ENCODE assay signal across 19 cellular contexts in the genomic region with DNA sequence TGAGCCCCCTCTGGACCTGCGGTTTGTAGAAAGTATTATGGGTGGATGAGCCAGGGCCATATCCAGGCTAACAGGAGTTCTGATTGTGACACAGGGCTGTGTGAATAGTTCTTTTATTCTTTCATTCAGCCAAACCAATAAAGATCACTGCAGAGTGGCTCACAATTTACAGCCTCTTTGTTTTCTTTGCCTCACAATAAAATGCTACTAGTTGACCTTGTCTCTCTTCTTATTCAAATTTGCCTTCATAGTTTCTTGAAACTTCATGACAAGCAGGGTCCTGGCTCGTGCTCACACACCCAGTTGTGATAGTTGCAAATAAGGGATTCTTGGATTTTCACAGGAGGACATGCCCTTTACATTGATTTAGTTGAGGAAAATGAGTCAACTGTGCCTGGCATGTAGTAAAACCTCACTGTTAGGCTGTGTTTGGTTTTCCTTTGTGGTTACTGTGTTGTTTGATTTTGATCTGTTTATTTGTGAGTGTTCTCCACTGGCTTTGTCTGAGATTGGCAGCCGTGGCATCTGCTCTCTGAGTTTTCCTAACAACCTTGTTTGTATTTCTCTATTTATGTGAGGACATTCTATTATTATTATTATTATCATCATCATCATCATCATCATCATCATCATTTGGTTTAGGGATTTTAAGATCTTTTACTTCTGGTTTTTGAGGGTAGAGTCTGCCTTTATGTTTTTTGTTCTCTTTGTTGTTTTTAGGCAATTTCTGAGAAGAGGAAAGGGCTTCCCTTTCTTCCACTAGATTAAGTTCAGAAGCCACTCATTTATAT. TPM values are rescaled to one million over a fixed set of nuclear protein-coding genes. Genes with fewer than 3 reads are reported as not detected.
DNase-seq lines count a peak whose midpoint lies in the region; ATAC-seq lines count a peak whose summit lies in the region.
"Had no signal": no experiment of that assay in that cellular context is flagged by ENCODE, and none has a peak within 500 bp of the region (broad histone marks: within the 10 kb centered on the region; RNA-seq: fewer than 3 reads in every experiment).

No MANE protein-coding gene starts in this region.

- DNase-seq in DMS153 treated with DMSO at 0.1 percent for 48 hours (lab: John Stamatoyannopoulos, UW; ENCODE audit: unreplicated experiment) (peak; percentile 77), M059J (ENCODE audit: low read depth) (peak; percentile 68), astrocyte of the hippocampus (ENCODE audit: low read depth, low spot score) (peak; percentile 48), left colon (no peak), GM19240 (ENCODE audit: insufficient read length, low spot score) (no peak), NOMO-1 (lab: John Stamatoyannopoulos, UW; ENCODE audit: unreplicated experiment in 2 of 2) (no peak), trophoblast cell (no peak)
- DNase-seq: activated CD4-positive, alpha-beta memory T cell treated with anti-CD3 and anti-CD28 coated beads, Interleukin-2, amount 10 ng/mL, durations not matched to agents 7 days and 5 days; effector CD4-positive, alpha-beta T cell; foreskin fibroblast; HCEC 1CT; IMR-90; NCI-H1417 treated with DMSO at 0.1 percent for 48 hours had no signal

- no peak overlapping the region for H2AK5ac ChIP-seq in trophoblast cell (ENCODE audit: low read length)

- H3K4me2 ChIP-seq in trophoblast cell (ENCODE audit: low read length), result no peak overlapping the region

- H2BK5ac ChIP-seq in trophoblast cell (ENCODE audit: low read depth, low read length, poor library complexity), result no peak overlapping the region

- no peak overlapping the region for H4K8ac ChIP-seq in trophoblast cell (ENCODE audit: low read depth, low read length)

- no peak overlapping the region for H4K12ac ChIP-seq in trophoblast cell (ENCODE audit: low read depth, low read length)

- H3K27me3 ChIP-seq in trophoblast cell (ENCODE audit: insufficient read depth, low read length), result no peaks in the 10 kb centered on the region

- no peaks in the 10 kb centered on the region for H3K9me3 ChIP-seq in trophoblast cell (ENCODE audit: insufficient read depth, low read depth, low read length)

- H2BK120ac ChIP-seq in trophoblast cell (ENCODE audit: insufficient read depth, low read length, poor library complexity), result no peak overlapping the region

- ATAC-seq in left colon, result peak; percentile 97
- no peak for ATAC-seq in GM18520 (IDR thresholded peaks at IDR 0.05; ENCODE audit: unreplicated experiment)

- H3K27ac ChIP-seq in trophoblast cell (ENCODE audit: low read depth, low read length), result no peak overlapping the region
- H3K27ac ChIP-seq: SK-N-MC had no signal

- H2AFZ ChIP-seq in trophoblast cell (ENCODE audit: insufficient read depth, low read length, poor library complexity), result no peak overlapping the region

- H2BK12ac ChIP-seq in trophoblast cell (ENCODE audit: low read length), result no peak overlapping the region

- no peak overlapping the region for H4K91ac ChIP-seq in trophoblast cell (ENCODE audit: low read depth, low read length)

- no peak overlapping the region for H3K23ac ChIP-seq in trophoblast cell (ENCODE audit: low read length)

- H3K4me1 ChIP-seq in trophoblast cell (ENCODE audit: control insufficient read depth in 1 of 2, insufficient read depth in 2 of 2, low read length in 2 of 2), result no peaks in the 10 kb centered on the region

- no peak overlapping the region for H3K9ac ChIP-seq in trophoblast cell (ENCODE audit: low read length)

- H3K18ac ChIP-seq in trophoblast cell (ENCODE audit: low read length), result no peak overlapping the region

- H3K4ac ChIP-seq in trophoblast cell (ENCODE audit: low read depth, low read length), result no peak overlapping the region

- H3K14ac ChIP-seq in trophoblast cell (ENCODE audit: low read length), result no peak overlapping the region

- intact Hi-C loops in left colon (cut with DNase I, micrococcal nuclease), result no loop called here

- no peaks in the 10 kb centered on the region for H3K36me3 ChIP-seq in trophoblast cell (ENCODE audit: control insufficient read depth in 1 of 2, insufficient read depth in 2 of 2, low read length in 2 of 2)

- no CpG with 5 or more reads among the region's 3 CpGs for WGBS in trophoblast cell (ENCODE audit: extremely low coverage, insufficient coverage, insufficient read length)

- no peak overlapping the region for H3K4me3 ChIP-seq in trophoblast cell (ENCODE audit: low read depth, low read length)
- H3K4me3 ChIP-seq: SK-N-MC had no signal

- no peaks in the 10 kb centered on the region for H3K79me2 ChIP-seq in trophoblast cell (ENCODE audit: control insufficient read depth, insufficient read depth, low read length, poor library complexity)

- H3K79me1 ChIP-seq in trophoblast cell (ENCODE audit: low read length), result no peaks in the 10 kb centered on the region

RNA-seq across cellular contexts. Expression of a gene that starts 2.7 kb away (rescaled TPM):
- not detected in 2 replicates for total RNA-seq in M059J (2014; rRNA removed; shearing (Covaris generic))
- not detected for total RNA-seq in left colon
- polyA plus RNA-seq in trophoblast cell (2013), result not detected in 2 replicates
- total RNA-seq: activated CD4-positive, alpha-beta memory T cell treated with anti-CD3 and anti-CD28 coated beads, Interleukin-2, amount 10 ng/mL, durations not matched to agents 7 days and 5 days; activated T-helper 2 cell treated with anti-CD3 and anti-CD28 coated beads, Interferon-gamma antibody, Interleukin-2, Interleukin-4, amounts not matched to agents 10 μg/mL and 5 μg/mL and 100 μg/mL, durations not matched to agents 14 hours and 24 hours and 36 hours; IMR-90; osteoblast; subcutaneous adipose tissue had no signal
- polyA plus RNA-seq: IMR-90 had no signal

RNA-seq across cellular contexts. Expression of a gene that starts 19.0 kb away (rescaled TPM):
- total RNA-seq in M059J (2014; rRNA removed; shearing (Covaris generic)), result not detected in 2 replicates
- total RNA-seq in left colon, result not detected
- polyA plus RNA-seq in trophoblast cell (2013), result not detected in 2 replicates
- total RNA-seq: activated CD4-positive, alpha-beta memory T cell treated with anti-CD3 and anti-CD28 coated beads, Interleukin-2, amount 10 ng/mL, durations not matched to agents 7 days and 5 days; activated T-helper 2 cell treated with anti-CD3 and anti-CD28 coated beads, Interferon-gamma antibody, Interleukin-2, Interleukin-4, amounts not matched to agents 10 μg/mL and 5 μg/mL and 100 μg/mL, durations not matched to agents 14 hours and 24 hours and 36 hours; IMR-90; osteoblast; subcutaneous adipose tissue had no signal
- polyA plus RNA-seq: immature natural killer cell, IMR-90 had no signal

RNA-seq across cellular contexts. Expression of a gene that starts 20.4 kb away (rescaled TPM):
- total RNA-seq in M059J (2014; rRNA removed; shearing (Covaris generic)), result 0.02 TPM in 1 of 2 replicates, not detected in the other
- not detected for total RNA-seq in left colon
- 0.04 TPM in 2 replicates for polyA plus RNA-seq in trophoblast cell (2013)
- total RNA-seq: activated CD4-positive, alpha-beta memory T cell treated with anti-CD3 and anti-CD28 coated beads, Interleukin-2, amount 10 ng/mL, durations not matched to agents 7 days and 5 days; activated T-helper 2 cell treated with anti-CD3 and anti-CD28 coated beads, Interferon-gamma antibody, Interleukin-2, Interleukin-4, amounts not matched to agents 10 μg/mL and 5 μg/mL and 100 μg/mL, durations not matched to agents 14 hours and 24 hours and 36 hours; IMR-90; subcutaneous adipose tissue had no signal
- polyA plus RNA-seq: immature natural killer cell, IMR-90 had no signal

RNA-seq across cellular contexts. Expression of a gene that starts 38.5 kb away (rescaled TPM):
- total RNA-seq in M059J (2014; rRNA removed; shearing (Covaris generic)), result not detected in 2 replicates
- total RNA-seq in left colon, result not detected
- not detected in 2 replicates for polyA plus RNA-seq in trophoblast cell (2013)
- total RNA-seq: activated CD4-positive, alpha-beta memory T cell treated with anti-CD3 and anti-CD28 coated beads, Interleukin-2, amount 10 ng/mL, durations not matched to agents 7 days and 5 days; activated T-helper 2 cell treated with anti-CD3 and anti-CD28 coated beads, Interferon-gamma antibody, Interleukin-2, Interleukin-4, amounts not matched to agents 10 μg/mL and 5 μg/mL and 100 μg/mL, durations not matched to agents 14 hours and 24 hours and 36 hours; IMR-90 had no signal
- polyA plus RNA-seq: immature natural killer cell, IMR-90 had no signal

RNA-seq across cellular contexts. Expression of a gene that starts 48.5 kb away (rescaled TPM):
- total RNA-seq in M059J (2014; rRNA removed; shearing (Covaris generic)), result not detected in 2 replicates
- total RNA-seq in left colon, result not detected
- 0.01 TPM in 2 replicates for polyA plus RNA-seq in trophoblast cell (2013)
- total RNA-seq: activated CD4-positive, alpha-beta memory T cell treated with anti-CD3 and anti-CD28 coated beads, Interleukin-2, amount 10 ng/mL, durations not matched to agents 7 days and 5 days; activated T-helper 2 cell treated with anti-CD3 and anti-CD28 coated beads, Interferon-gamma antibody, Interleukin-2, Interleukin-4, amounts not matched to agents 10 μg/mL and 5 μg/mL and 100 μg/mL, durations not matched to agents 14 hours and 24 hours and 36 hours; IMR-90; osteoblast; subcutaneous adipose tissue had no signal
- polyA plus RNA-seq: immature natural killer cell, IMR-90 had no signal

Comparison
In these comparisons a context has a peak if more than half of its experiments do, and no peak if none do; other contexts are left out.
1. DNase-seq: peak in DMS153 treated with DMSO at 0.1 percent for 48 hours (single experiment), M059J (single experiment) and astrocyte of the hippocampus (single experiment); none in left colon (0 of 2), GM19240 (single experiment), NOMO-1 (0 of 2) and trophoblast cell (0 of 2).